2 cellular contexts compared by ENCODE assay signal in genomic region chr10:80464557-80465466, GRCh38.
TF ChIP-seq lines count a peak whose summit lies in the region.

No MANE protein-coding gene starts in this region.

TF ChIP-seq in HCT116, 20 proteins besides CTCF, POLR2A, EP300 and RAD21:
- TF ChIP-seq CEBPB (IDR thresholded peaks at IDR 0.05; ENCODE audit: low read depth): no peak
- TF ChIP-seq JUND (IDR thresholded peaks at IDR 0.05): no peak
- no peak for TF ChIP-seq EZH2 (IDR thresholded peaks at IDR 0.05)
- no peak for TF ChIP-seq SRF (IDR thresholded peaks at IDR 0.05; ENCODE audit: low read depth)
- TF ChIP-seq TCF7L2 (IDR thresholded peaks at IDR 0.05; ENCODE audit: borderline replicate concordance, extremely low read depth, insufficient read depth, insufficient read length): no peak
- no peak for TF ChIP-seq POLR2AphosphoS5 (IDR thresholded peaks at IDR 0.05; ENCODE audit: low read depth, low read length)
- no peak for TF ChIP-seq EGR1 (IDR thresholded peaks at IDR 0.05; ENCODE audit: low read depth)
- no peak for TF ChIP-seq SIN3A (IDR thresholded peaks at IDR 0.05; ENCODE audit: low read depth)
- no peak for TF ChIP-seq MAX (IDR thresholded peaks at IDR 0.05)
- TF ChIP-seq FOSL1 (IDR thresholded peaks at IDR 0.05; ENCODE audit: low read depth): no peak
- no peak for TF ChIP-seq ZFX (IDR thresholded peaks at IDR 0.05)
- TF ChIP-seq ELF1 (IDR thresholded peaks at IDR 0.05; ENCODE audit: borderline replicate concordance, low read depth): no peak
- TF ChIP-seq SP1 (IDR thresholded peaks at IDR 0.05; ENCODE audit: low read depth): no peak
- TF ChIP-seq REST (IDR thresholded peaks at IDR 0.05; ENCODE audit: low read depth): no peak
- no peak for TF ChIP-seq CBX3 (IDR thresholded peaks at IDR 0.05; ENCODE audit: low read depth)

TF ChIP-seq in H1, 55 proteins besides CTCF, POLR2A, EP300 and RAD21:
- TF ChIP-seq RBBP5 (IDR thresholded peaks at IDR 0.05; ENCODE audit: borderline replicate concordance, low read depth, low read length) (0 out of 2 replicates have a peak, but pooled peaks have one; percentile 29), GABPA (IDR thresholded peaks at IDR 0.05; ENCODE audit: borderline replicate concordance, insufficient read depth, low read length) (no peak), KDM5A (IDR thresholded peaks at IDR 0.05; ENCODE audit: low read length) (no peak), POLR2AphosphoS5 (IDR thresholded peaks at IDR 0.05; ENCODE audit: low read depth, low read length) (peak; percentile 73), CHD7 (IDR thresholded peaks at IDR 0.05; ENCODE audit: insufficient replicate concordance, low read length) (no peak), SIN3A (conservative IDR thresholded peaks at IDR 0.05 in 1 of 2, IDR thresholded peaks at IDR 0.05 in 1 of 2; ENCODE audit: low read depth in 1 of 2, low read length in 2 of 2) (0 out of 4 replicates have a peak, but pooled peaks of 1 of the 2 experiments have one; percentile 54), SRF (IDR thresholded peaks at IDR 0.05; ENCODE audit: low read depth, low read length) (no peak), ATF2 (IDR thresholded peaks at IDR 0.05; ENCODE audit: low read length) (no peak), MAX (IDR thresholded peaks at IDR 0.05) (no peak), CBX8 (IDR thresholded peaks at IDR 0.05; ENCODE audit: borderline replicate concordance, low read depth, low read length) (no peak), CTBP2 (IDR thresholded peaks at IDR 0.05; ENCODE audit: borderline replicate concordance, insufficient read depth, insufficient read length, low read length) (peak; percentile 30), CHD1 (IDR thresholded peaks at IDR 0.05; ENCODE audit: low read depth, low read length) (no peak), MAFK (IDR thresholded peaks at IDR 0.05; ENCODE audit: low read depth, low read length) (no peak), CHD2 (IDR thresholded peaks at IDR 0.05; ENCODE audit: low read length) (no peak), SIRT6 (IDR thresholded peaks at IDR 0.05; ENCODE audit: low read length) (no peak), TAF7 (optimal IDR thresholded peaks at IDR 0.05; ENCODE audit: borderline replicate concordance, low read depth, low read length) (no peak), SP1 (IDR thresholded peaks at IDR 0.05; ENCODE audit: low read depth, low read length) (peak; percentile 79), EZH2 (IDR thresholded peaks at IDR 0.05; ENCODE audit: low read depth, low read length, severe bottlenecking) (no peak), ASH2L (IDR thresholded peaks at IDR 0.05; ENCODE audit: low read length) (peak; percentile 55), NRF1 (IDR thresholded peaks at IDR 0.05; ENCODE audit: low read depth, low read length) (no peak), YY1 (IDR thresholded peaks at IDR 0.05; ENCODE audit: low read depth, low read length) (0 out of 2 replicates have a peak, but pooled peaks have one; percentile 34), SP2 (IDR thresholded peaks at IDR 0.05; ENCODE audit: low read length) (no peak), EGR1 (IDR thresholded peaks at IDR 0.05; ENCODE audit: borderline replicate concordance, low read depth, low read length) (peak; percentile 9), CEBPB (IDR thresholded peaks at IDR 0.05; ENCODE audit: low read depth, low read length) (no peak), ZNF274 (IDR thresholded peaks at IDR 0.05; ENCODE audit: borderline replicate concordance, extremely low read depth, low read length) (no peak), NANOG (IDR thresholded peaks at IDR 0.05; ENCODE audit: insufficient read depth, low read depth, low read length, poor library complexity, severe bottlenecking) (peak; percentile 46), CREB1 (IDR thresholded peaks at IDR 0.05) (0 out of 2 replicates have a peak, but pooled peaks have one; percentile 19), TCF12 (IDR thresholded peaks at IDR 0.05; ENCODE audit: low read depth, low read length) (no peak), HDAC2 (IDR thresholded peaks at IDR 0.05; ENCODE audit: borderline replicate concordance in 1 of 2, low read depth in 2 of 2, low read length in 2 of 2) (0 out of 4 replicates have a peak, but pooled peaks of 1 of the 2 experiments have one; percentile 6), JUND (IDR thresholded peaks at IDR 0.05; ENCODE audit: low read length) (no peak), GTF2F1 (IDR thresholded peaks at IDR 0.05; ENCODE audit: borderline replicate concordance, low read depth, low read length) (no peak), E2F6 (IDR thresholded peaks at IDR 0.05) (no peak), TBP (IDR thresholded peaks at IDR 0.05; ENCODE audit: low read depth, low read length) (0 out of 2 replicates have a peak, but pooled peaks have one; percentile 9), TAF1 (IDR thresholded peaks at IDR 0.05; ENCODE audit: low read depth, low read length) (peak; percentile 48), SAP30 (IDR thresholded peaks at IDR 0.05; ENCODE audit: insufficient read depth, insufficient replicate concordance, low read length) (no peak), SIX5 (IDR thresholded peaks at IDR 0.05; ENCODE audit: low read depth, low read length) (no peak), SP4 (IDR thresholded peaks at IDR 0.05; ENCODE audit: low read length) (no peak), SUZ12 (IDR thresholded peaks at IDR 0.05; ENCODE audit: low read length) (no peak), KDM1A (IDR thresholded peaks at IDR 0.05; ENCODE audit: borderline replicate concordance, low read length) (no peak)
